In genomic region chr4:122636697-122637096, GRCh38 we compare ENCODE assay signal across 15 cellular contexts. TPM values are rescaled to one million over a fixed set of nuclear protein-coding genes. Genes with fewer than 3 reads are reported as not detected.
A peak's percentile ranks its signal among the peaks of the same experiment; 100 is the strongest.
DNase-seq lines count a peak whose midpoint lies in the region; ATAC-seq, FAIRE-seq and TF ChIP-seq lines count a peak whose summit lies in the region.
"Had no signal": no experiment of that assay in that cellular context is flagged by ENCODE, and none has a peak within 500 bp of the region (broad histone marks: within the 10 kb centered on the region; RNA-seq: fewer than 3 reads in every experiment).

No MANE protein-coding gene starts in this region.

- TF ChIP-seq POLR2A in K562 (conservative IDR thresholded peaks at IDR 0.05) = no peak

- no peak for FAIRE-seq in K562 (lab: Jason Lieb, UNC)
- FAIRE-seq in urothelium cell line (lab: Jason Lieb, UNC) = no peak
- FAIRE-seq: endothelial cell of umbilical vein had no signal

- peak; percentile 40 for ATAC-seq in GM18858 (IDR thresholded peaks at IDR 0.05; ENCODE audit: unreplicated experiment)
- ATAC-seq in GM21723 (IDR thresholded peaks at IDR 0.05; ENCODE audit: unreplicated experiment) = peak; percentile 44
- ATAC-seq in K562 = peak; percentile 62
- ATAC-seq in GM18861 (IDR thresholded peaks at IDR 0.05; ENCODE audit: unreplicated experiment) = no peak

- H3K4me3 ChIP-seq in K562 = no peak overlapping the region
- H3K4me3 ChIP-seq in CD4-positive, alpha-beta memory T cell (ENCODE audit: low read length in 2 of 2) = no peak overlapping the region

- no peaks in the 10 kb centered on the region; a peak in 3 of 5 replicates for H3K27me3 ChIP-seq in K562 (ENCODE audit: control insufficient read depth in 2 of 2, insufficient read depth in 2 of 2, low read length in 2 of 2)
- no peaks in the 10 kb centered on the region for H3K27me3 ChIP-seq in CD4-positive, alpha-beta memory T cell (ENCODE audit: insufficient read depth, low read length)

- CTCF ChIA-PET in K562 (lab: Yijun Ruan, JAX; ENCODE audit: low intra/inter-chr PET ratio) = no interaction called here
- CTCF ChIA-PET in CD4-positive, alpha-beta memory T cell (lab: Charles Lee; ENCODE audit: partially characterized antibody) = no interaction called here

- H2AFZ ChIP-seq in K562 (ENCODE audit: low read depth, low read length) = peak overlapping the region; percentile 58

- TF ChIP-seq EP300 in K562 (IDR thresholded peaks at IDR 0.05; ENCODE audit: low read length) = no peak

- TF ChIP-seq CTCF in K562 (IDR thresholded peaks at IDR 0.05 in 2 of 3, conservative IDR thresholded peaks at IDR 0.05 in 1 of 3; ENCODE audit: insufficient read depth in 2 of 3, low read depth in 1 of 3, low read length in 3 of 3) = no peak

- no peak overlapping the region for H3K27ac ChIP-seq in K562 (ENCODE audit: extremely low read depth, low read depth, low read length)
- H3K27ac ChIP-seq in CD4-positive, alpha-beta memory T cell (ENCODE audit: low read depth, low read length) = no peak overlapping the region

- DNase-seq in Kasumi-1 (lab: John Stamatoyannopoulos, UW) (peak; percentile 81 to 88), K562 (ENCODE audit: extremely low read depth in 1 of 4, low spot score in 3 of 4) (no peak), urothelium cell line (ENCODE audit: low spot score) (no peak)
- no peak for DNase-seq in activated T-helper 2 cell treated with anti-CD3 and anti-CD28 coated beads, Interferon-gamma antibody, Interleukin-2, Interleukin-4, amounts not matched to agents 10 μg/mL and 5 μg/mL and 100 μg/mL, durations not matched to agents 14 hours and 24 hours and 36 hours (ENCODE audit: low spot score)
- no peak for DNase-seq in CD4-positive, alpha-beta memory T cell
- DNase-seq: hypothalamus, NCI-H1048, NCI-H524, SK-N-SH had no signal

- H3K9me3 Mint-ChIP-seq in activated T-helper 2 cell treated with anti-CD3 and anti-CD28 coated beads, Interferon-gamma antibody, Interleukin-2, Interleukin-4, amounts not matched to agents 10 μg/mL and 5 μg/mL and 100 μg/mL, durations not matched to agents 14 hours and 24 hours and 36 hours = peaks cover 7% of the 10 kb centered on the region
- peaks cover 0 to 2% (median 0%) of the 10 kb centered on the region in 8 donors for H3K9me3 Mint-ChIP-seq in CD4-positive, alpha-beta memory T cell

- H3K27me3 Mint-ChIP-seq in activated T-helper 2 cell treated with anti-CD3 and anti-CD28 coated beads, Interferon-gamma antibody, Interleukin-2, Interleukin-4, amounts not matched to agents 10 μg/mL and 5 μg/mL and 100 μg/mL, durations not matched to agents 14 hours and 24 hours and 36 hours (ENCODE audit: low read depth) = no peaks in the 10 kb centered on the region
- peaks cover 0 to 2% of the 10 kb centered on the region in 2 donors for H3K27me3 Mint-ChIP-seq in CD4-positive, alpha-beta memory T cell

- peaks cover 13% of the 10 kb centered on the region for H3K4me1 Mint-ChIP-seq in activated T-helper 2 cell treated with anti-CD3 and anti-CD28 coated beads, Interferon-gamma antibody, Interleukin-2, Interleukin-4, amounts not matched to agents 10 μg/mL and 5 μg/mL and 100 μg/mL, durations not matched to agents 14 hours and 24 hours and 36 hours (ENCODE audit: low read depth)
- H3K4me1 Mint-ChIP-seq in CD4-positive, alpha-beta memory T cell = peaks cover 20 to 38% (median 33%) of the 10 kb centered on the region in 4 donors

- H3K4me1 ChIP-seq in K562 (replicated peaks in 1 of 2; ENCODE audit: control insufficient read depth in 2 of 2, insufficient read depth in 2 of 2, low read length in 2 of 2) = no peaks in the 10 kb centered on the region; a peak in 1 of 5 replicates
- H3K4me1 ChIP-seq in CD4-positive, alpha-beta memory T cell (ENCODE audit: insufficient read depth, low read length) = peaks cover 54% of the 10 kb centered on the region

- BruUV-seq in K562 (replicated peaks; lab: Mats Ljungman, UMichigan) = no TSS peak

- no peak overlapping the region for H3K9ac ChIP-seq in K562 (ENCODE audit: insufficient read depth in 1 of 2, low read depth in 2 of 2, low read length in 2 of 2)
- H3K9ac ChIP-seq: SK-N-SH had no signal

- no peak overlapping the region for H3K4me2 ChIP-seq in K562 (ENCODE audit: insufficient read depth, low read length)
- H3K4me2 ChIP-seq: SK-N-SH had no signal

- no peaks in the 10 kb centered on the region for H3K9me1 ChIP-seq in K562 (ENCODE audit: control insufficient read depth, insufficient read depth, low read length)

- no peaks in the 10 kb centered on the region for H3K36me3 ChIP-seq in K562 (ENCODE audit: control insufficient read depth, insufficient read depth, low read length)
- H3K36me3 ChIP-seq in CD4-positive, alpha-beta memory T cell (ENCODE audit: insufficient read depth, low read length) = no peaks in the 10 kb centered on the region

- TF ChIP-seq RAD21 in K562 (CRISPR knock-in tag; conservative IDR thresholded peaks at IDR 0.05 in 1 of 2, IDR thresholded peaks at IDR 0.05 in 1 of 2) = no peak

- no peaks in the 10 kb centered on the region for H3K9me3 ChIP-seq in K562 (replicated peaks; ENCODE audit: control insufficient read depth, insufficient read depth, low read depth, low read length)
- H3K9me3 ChIP-seq in CD4-positive, alpha-beta memory T cell (ENCODE audit: control insufficient read depth in 1 of 2, low read length in 2 of 2) = no peaks in the 10 kb centered on the region
- H3K9me3 ChIP-seq: SK-N-SH had no signal

- POLR2A ChIA-PET in K562 (lab: Yijun Ruan, JAX) = no interaction called here
- POLR2A ChIA-PET in CD4-positive, alpha-beta memory T cell (lab: Charles Lee; ENCODE audit: partially characterized antibody) = interaction anchor here (1.3 kb wide), 1 partner anchor 16 kb away, joined by 6 read pairs; the partner anchor contains the start of gene IL21

- H3K4me3 Mint-ChIP-seq in activated T-helper 2 cell treated with anti-CD3 and anti-CD28 coated beads, Interferon-gamma antibody, Interleukin-2, Interleukin-4, amounts not matched to agents 10 μg/mL and 5 μg/mL and 100 μg/mL, durations not matched to agents 14 hours and 24 hours and 36 hours (ENCODE audit: low read depth) = no peak overlapping the region
- no peak overlapping the region for H3K4me3 Mint-ChIP-seq in CD4-positive, alpha-beta memory T cell

- no peak overlapping the region for H3K27ac Mint-ChIP-seq in activated T-helper 2 cell treated with anti-CD3 and anti-CD28 coated beads, Interferon-gamma antibody, Interleukin-2, Interleukin-4, amounts not matched to agents 10 μg/mL and 5 μg/mL and 100 μg/mL, durations not matched to agents 14 hours and 24 hours and 36 hours
- H3K27ac Mint-ChIP-seq in CD4-positive, alpha-beta memory T cell = no peak overlapping the region

- H3K36me3 Mint-ChIP-seq in activated T-helper 2 cell treated with anti-CD3 and anti-CD28 coated beads, Interferon-gamma antibody, Interleukin-2, Interleukin-4, amounts not matched to agents 10 μg/mL and 5 μg/mL and 100 μg/mL, durations not matched to agents 14 hours and 24 hours and 36 hours (ENCODE audit: low read depth) = no peaks in the 10 kb centered on the region
- no peaks in the 10 kb centered on the region for H3K36me3 Mint-ChIP-seq in CD4-positive, alpha-beta memory T cell

- 15% methylated on average over 3 of the region's 3 CpGs for WGBS in K562 (ENCODE audit: insufficient coverage, low coverage, missing lambda C conversion rate)

- intact Hi-C loops in K562 (cut with micrococcal nuclease) = no loop called here
- intact Hi-C loops in activated T-helper 2 cell treated with anti-CD3 and anti-CD28 coated beads, Interferon-gamma antibody, Interleukin-2, Interleukin-4, amounts not matched to agents 10 μg/mL and 5 μg/mL and 100 μg/mL, durations not matched to agents 14 hours and 24 hours and 36 hours (cut with micrococcal nuclease) = no loop called here
- intact Hi-C loops in CD4-positive, alpha-beta memory T cell (cut with micrococcal nuclease) = no loop called here

- no peaks in the 10 kb centered on the region for H4K20me1 ChIP-seq in K562 (replicated peaks; ENCODE audit: control insufficient read depth, insufficient read depth, low read length)

- in situ Hi-C loops in K562 (cut with MboI) = no loop called here

- no peaks in the 10 kb centered on the region for H3K79me2 ChIP-seq in K562 (ENCODE audit: control insufficient read depth, insufficient read depth, low read length)

TF ChIP-seq in K562, 482 proteins besides CTCF, POLR2A, EP300 and RAD21 (continues in another document):
- TF ChIP-seq SMARCE1 (IDR thresholded peaks at IDR 0.05) (no peak), SPI1 (IDR thresholded peaks at IDR 0.05; ENCODE audit: borderline replicate concordance, low read depth, low read length) (peak; percentile 78)

RNA-seq across cellular contexts. Expression of gene IL21, which starts 15.8 kb away (rescaled TPM):
- not detected in 2 replicates for total RNA-seq in K562 (2011; cell fraction: chromatin; rRNA removed; ENCODE audit: low replicate concordance)
- total RNA-seq in K562 (2011; cell fraction: nucleolus; rRNA removed) = not detected in 2 replicates
- not detected in 2 replicates for total RNA-seq in K562 (2011; cell fraction: nucleoplasm; rRNA removed)
- total RNA-seq in K562 (2014; rRNA removed) (not detected in 2 replicates), K562 (2014; rRNA removed; fragmentation: Illumina TruSeq; extraction: Trizol) (0.06 TPM in 1 of 2 replicates, not detected in the other), K562 (2015; rRNA removed; fragmentation: Illumina TruSeq; extraction: Trizol) (not detected in 2 replicates), K562 (2021) (0.18 TPM in 1 of 2 replicates, not detected in the other)
- polyA plus RNA-seq in K562 (2011; rRNA removed) (0.03 TPM in 1 of 2 replicates, not detected in the other), K562 (2014; fragmentation: Illumina TruSeq; extraction: Trizol) (not detected in 2 replicates), K562 (2014; fragmentation: Nextera tagmentation; extraction: Ambion mirVana) (not detected), K562 (2014; rRNA removed) (not detected in 2 replicates)
- not detected in 2 replicates for polyA plus RNA-seq in K562 (2011; cell fraction: cytosol; rRNA removed)
- polyA plus RNA-seq in K562 (2011; cell fraction: nucleus; rRNA removed) = not detected in 2 replicates
- polyA plus RNA-seq in K562 (2012) = 0.04 TPM in 1 of 2 replicates, not detected in the other
- not detected in 2 replicates for polyA minus RNA-seq in K562 (2011; rRNA and poly(A)+ RNA removed)
- polyA minus RNA-seq in K562 (2011; cell fraction: cytosol; rRNA and poly(A)+ RNA removed) = not detected in 2 replicates
- polyA minus RNA-seq in K562 (2011; cell fraction: nucleus; rRNA and poly(A)+ RNA removed) = not detected in 2 replicates
- 14.5 TPM in 2 replicates for total RNA-seq in activated T-helper 2 cell treated with anti-CD3 and anti-CD28 coated beads, Interferon-gamma antibody, Interleukin-2, Interleukin-4, amounts not matched to agents 10 μg/mL and 5 μg/mL and 100 μg/mL, durations not matched to agents 14 hours and 24 hours and 36 hours
- under 1 TPM in 1 of 2 experiments, not detected in 1; 0.28 TPM for total RNA-seq in CD4-positive, alpha-beta memory T cell
- polyA plus RNA-seq in CD4-positive, alpha-beta memory T cell = under 1 TPM in 1 of 2 donors, not detected in 1; 0.10 TPM
- total RNA-seq: endothelial cell of umbilical vein, liver, skeletal muscle tissue had no signal
- polyA plus RNA-seq: endothelial cell of umbilical vein, liver, SK-N-SH had no signal

Comparison
In these comparisons a context has a peak if more than half of its experiments do, and no peak if none do; other contexts are left out.
1. DNase-seq: peak in Kasumi-1 (2 of 2); none in K562 (0 of 4), activated T-helper 2 cell treated with anti-CD3 and anti-CD28 coated beads, Interferon-gamma antibody, Interleukin-2, Interleukin-4, amounts not matched to agents 10 μg/mL and 5 μg/mL and 100 μg/mL, durations not matched to agents 14 hours and 24 hours and 36 hours (single experiment), urothelium cell line (single experiment) and CD4-positive, alpha-beta memory T cell (0 of 5).
2. RNA of gene IL21, which starts 15.8 kb away (total RNA-seq): 14.5 TPM in activated T-helper 2 cell treated with anti-CD3 and anti-CD28 coated beads, Interferon-gamma antibody, Interleukin-2, Interleukin-4, amounts not matched to agents 10 μg/mL and 5 μg/mL and 100 μg/mL, durations not matched to agents 14 hours and 24 hours and 36 hours; 0.28 TPM in CD4-positive, alpha-beta memory T cell and 0.06 to 0.18 TPM in K562; every median in the first group is over 10 times any median in the second.